In the genomic region with DNA sequence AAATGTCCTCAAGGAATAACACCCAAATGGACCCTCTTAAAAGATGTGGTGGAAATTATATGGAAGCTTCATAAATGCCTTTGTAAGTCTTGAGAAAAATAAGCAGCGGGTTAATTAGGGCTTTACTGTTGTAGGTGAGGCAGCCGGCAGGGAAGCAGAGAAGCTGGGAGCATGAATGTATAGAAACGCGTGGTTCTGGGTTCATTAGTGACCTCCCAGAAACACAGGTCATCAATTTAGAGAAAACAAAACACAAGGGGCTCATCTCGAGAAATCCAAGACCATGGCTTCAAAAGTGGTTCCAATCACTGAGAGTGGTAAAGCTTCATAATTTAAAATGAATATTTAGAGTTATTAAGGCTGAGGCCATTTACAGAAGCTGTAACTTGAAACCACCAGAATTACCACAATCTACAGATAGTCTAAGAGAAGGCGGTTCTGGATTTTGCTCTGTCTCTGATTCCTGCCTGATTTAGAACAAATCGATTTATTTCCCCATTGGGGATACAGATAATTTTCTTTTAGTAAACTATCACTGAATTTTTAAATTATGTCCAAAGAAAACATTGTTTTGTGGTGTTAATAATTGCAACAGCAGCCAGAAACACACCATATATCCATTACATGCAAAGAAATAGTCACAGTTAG, we compare ENCODE assay signal across 23 cellular contexts. TPM values are rescaled to one million over a fixed set of nuclear protein-coding genes. Genes with fewer than 3 reads are reported as not detected.
"Had no signal": no experiment of that assay in that cellular context is flagged by ENCODE, and none has a peak within 500 bp of the region (broad histone marks: within the 10 kb centered on the region; RNA-seq: fewer than 3 reads in every experiment).

No MANE protein-coding gene starts in this region.

- H3K27ac ChIP-seq: colonic mucosa, esophagus squamous epithelium, gastroesophageal sphincter, left ventricle myocardium inferior, right atrium auricular region, sigmoid colon, skin epidermis, stomach, thoracic aorta, transverse colon had no signal

- H3K36me3 ChIP-seq: colonic mucosa, esophagus squamous epithelium, gastroesophageal sphincter, left ventricle myocardium inferior, right atrium auricular region, sigmoid colon, stomach, thoracic aorta, transverse colon had no signal

- H3K9me3 ChIP-seq: colonic mucosa, esophagus squamous epithelium, gastroesophageal sphincter, left ventricle myocardium inferior, right atrium auricular region, sigmoid colon, stomach, thoracic aorta, transverse colon had no signal

- ATAC-seq: gastroesophageal sphincter; stimulated activated naive B cell treated with anti-CD40 and anti-IgM and Interleukin-4, amounts not matched to agents 10 μg/mL and 1 μg/mL and 100 μg/mL, for 72 hours had no signal

- DNase-seq: colonic mucosa; dermis blood vessel endothelial cell; esophagus squamous epithelium; foreskin fibroblast; glutamatergic neuron; left ventricle myocardium inferior; mesenchymal stem cell; midbrain; posterior cingulate gyrus; sigmoid colon; stimulated activated CD4-positive, alpha-beta T cell treated with anti-CD3 and anti-CD28 coated beads, Interleukin-2, amount 100 ng/mL, for 24 hours; stimulated activated CD4-positive, alpha-beta T cell treated with anti-CD3 and anti-CD28 coated beads, Interleukin-4, amount 100 ng/mL, for 4 hours; stimulated activated naive B cell treated with anti-CD40 and anti-IgM and Interleukin-4, amounts not matched to agents 10 μg/mL and 1 μg/mL and 100 μg/mL, for 72 hours; stomach; substantia nigra; transverse colon had no signal

- H3K4me3 ChIP-seq: colonic mucosa, esophagus squamous epithelium, gastroesophageal sphincter, left ventricle myocardium inferior, lung, right atrium auricular region, sigmoid colon, skin epidermis, stomach, thoracic aorta, transverse colon had no signal

- FAIRE-seq: keratinocyte had no signal

- H3K27me3 ChIP-seq: right atrium auricular region had no signal

- H3K4me1 ChIP-seq: colonic mucosa had no signal

RNA-seq across cellular contexts. Expression of a gene that starts 20.7 kb away (rescaled TPM):
- total RNA-seq: epithelial cell of proximal tubule had no signal
